Comparison of ENCODE assay signal across 9 cellular contexts in genomic region chr6:107712523-107713213, GRCh38.
A peak's percentile ranks its signal among the peaks of the same experiment; 100 is the strongest.
DNase-seq lines count a peak whose midpoint lies in the region; ATAC-seq, FAIRE-seq and TF ChIP-seq lines count a peak whose summit lies in the region.
"Had no signal": no experiment of that assay in that cellular context is flagged by ENCODE, and none has a peak within 500 bp of the region (broad histone marks: within the 10 kb centered on the region; RNA-seq: fewer than 3 reads in every experiment).

No MANE protein-coding gene starts in this region.

- H3K27me3 ChIP-seq in MM.1S (replicated peaks; ENCODE audit: insufficient read depth, low read length) (no peaks in the 10 kb centered on the region), bronchial epithelial cell (ENCODE audit: control insufficient read depth, insufficient read depth, low read length) (no peaks in the 10 kb centered on the region), parathyroid adenoma (ENCODE audit: control insufficient read depth, insufficient read depth, low read length) (no peaks in the 10 kb centered on the region), smooth muscle cell (ENCODE audit: low read depth) (no peaks in the 10 kb centered on the region)

- no peak for TF ChIP-seq POLR2A in H54 (IDR thresholded peaks at IDR 0.05; ENCODE audit: low read depth, low read length)

- H3K9me2 ChIP-seq in MM.1S (replicated peaks; ENCODE audit: insufficient read depth, low read length) = no peaks in the 10 kb centered on the region

- TF ChIP-seq CTCF in MM.1S (IDR thresholded peaks at IDR 0.05; ENCODE audit: low read length) (no peak), bronchial epithelial cell (IDR thresholded peaks at IDR 0.05; ENCODE audit: insufficient read depth, low read length, severe bottlenecking) (no peak), parathyroid adenoma (IDR thresholded peaks at IDR 0.05) (no peak), smooth muscle cell (IDR thresholded peaks at IDR 0.05; ENCODE audit: borderline replicate concordance, insufficient read depth, poor library complexity, severe bottlenecking) (no peak)

- no peak overlapping the region for H3K9ac ChIP-seq in MM.1S (ENCODE audit: low read length)
- no peak overlapping the region for H3K9ac ChIP-seq in parathyroid adenoma
- H3K9ac ChIP-seq in smooth muscle cell (ENCODE audit: low read depth) = no peak overlapping the region

- H3K36me3 ChIP-seq in MM.1S (replicated peaks; ENCODE audit: insufficient read depth, low read length) (no peaks in the 10 kb centered on the region), bronchial epithelial cell (ENCODE audit: control insufficient read depth, insufficient read depth, low read length) (no peaks in the 10 kb centered on the region), parathyroid adenoma (ENCODE audit: control insufficient read depth, insufficient read depth, low read length) (no peaks in the 10 kb centered on the region), smooth muscle cell (ENCODE audit: low read depth) (no peaks in the 10 kb centered on the region)

- peaks cover 24% of the 10 kb centered on the region for H3K4me1 ChIP-seq in MM.1S (ENCODE audit: low read length)
- H3K4me1 ChIP-seq in parathyroid adenoma = no peaks in the 10 kb centered on the region
- no peaks in the 10 kb centered on the region for H3K4me1 ChIP-seq in smooth muscle cell (ENCODE audit: low read depth)

- no peaks in the 10 kb centered on the region for H4K20me1 ChIP-seq in MM.1S (ENCODE audit: insufficient read depth, low read length)
- no peaks in the 10 kb centered on the region for H4K20me1 ChIP-seq in smooth muscle cell (ENCODE audit: low read depth)

- FAIRE-seq in bronchial epithelial cell (lab: Jason Lieb, UNC) = peak; percentile 95
- no peak for FAIRE-seq in HTR-8/SVneo (lab: Jason Lieb, UNC)
- no peak for FAIRE-seq in H54 (lab: Jason Lieb, UNC)

- H3K4me3 ChIP-seq in MM.1S (ENCODE audit: low read length) = peak overlapping the region; percentile 30
- H3K4me3 ChIP-seq in bronchial epithelial cell (ENCODE audit: low read depth, low read length) = no peak overlapping the region
- H3K4me3 ChIP-seq in parathyroid adenoma (ENCODE audit: low read depth, low read length) = no peak overlapping the region
- no peak overlapping the region for H3K4me3 ChIP-seq in smooth muscle cell

- peaks cover 5% of the 10 kb centered on the region; the same call in 1 of the 2 replicates for H3F3A ChIP-seq in MM.1S (ENCODE audit: insufficient read depth, low read length)
- H3F3A ChIP-seq in smooth muscle cell (ENCODE audit: low read depth) = no peaks in the 10 kb centered on the region

- peak overlapping the region; percentile 37 for H2AFZ ChIP-seq in MM.1S (ENCODE audit: low read length)
- H2AFZ ChIP-seq in parathyroid adenoma = peak overlapping the region; percentile 31
- no peak overlapping the region for H2AFZ ChIP-seq in smooth muscle cell (ENCODE audit: low read depth)

- no peaks in the 10 kb centered on the region for H3K9me3 ChIP-seq in MM.1S (replicated peaks; ENCODE audit: insufficient read depth, low read length)
- no peaks in the 10 kb centered on the region for H3K9me3 ChIP-seq in parathyroid adenoma (ENCODE audit: control insufficient read depth, low read length)
- no peaks in the 10 kb centered on the region for H3K9me3 ChIP-seq in smooth muscle cell (replicated peaks; ENCODE audit: low read depth)

- no peak for ATAC-seq in GM21360 (IDR thresholded peaks at IDR 0.05; ENCODE audit: unreplicated experiment)

- H3K4me2 ChIP-seq in MM.1S (ENCODE audit: low read depth, low read length) (peak overlapping the region; percentile 74), parathyroid adenoma (ENCODE audit: low read length) (no peak overlapping the region), smooth muscle cell (no peak overlapping the region)

- 88% methylated on average over 7 of the region's 7 CpGs for WGBS in smooth muscle cell (ENCODE audit: low lambda C conversion rate)

- H3K27ac ChIP-seq in MM.1S (ENCODE audit: low read length) (peak overlapping the region; percentile 46; the same call in 1 of the 2 replicates), parathyroid adenoma (no peak overlapping the region), smooth muscle cell (ENCODE audit: low read depth) (no peak overlapping the region)

- DNase-seq in GM03348 (ENCODE audit: low spot score) = peak; percentile 28
- DNase-seq in MM.1S = peak; percentile 76
- peak; percentile 82 for DNase-seq in bronchial epithelial cell (ENCODE audit: low read depth)
- no peak for DNase-seq in HTR-8/SVneo (ENCODE audit: insufficient read length, low spot score)
- DNase-seq in smooth muscle cell (lab: John Stamatoyannopoulos, UW; ENCODE audit: unreplicated experiment) = no peak
- no peak for DNase-seq in H54 (ENCODE audit: insufficient read length, low spot score)
- DNase-seq: cerebellar nuclear complex had no signal

- H3K79me2 ChIP-seq in MM.1S (ENCODE audit: low read length) (no peaks in the 10 kb centered on the region), parathyroid adenoma (no peaks in the 10 kb centered on the region), smooth muscle cell (ENCODE audit: low read depth) (no peaks in the 10 kb centered on the region)

Comparison
In these comparisons a context has a peak if more than half of its experiments do, and no peak if none do; other contexts are left out.
1. DNase-seq: peak in GM03348 (single experiment), MM.1S (single experiment) and bronchial epithelial cell (single experiment); none in HTR-8/SVneo (single experiment), smooth muscle cell (single experiment) and H54 (single experiment).